ENCODE assay signal across 19 cellular contexts in the genomic region with DNA sequence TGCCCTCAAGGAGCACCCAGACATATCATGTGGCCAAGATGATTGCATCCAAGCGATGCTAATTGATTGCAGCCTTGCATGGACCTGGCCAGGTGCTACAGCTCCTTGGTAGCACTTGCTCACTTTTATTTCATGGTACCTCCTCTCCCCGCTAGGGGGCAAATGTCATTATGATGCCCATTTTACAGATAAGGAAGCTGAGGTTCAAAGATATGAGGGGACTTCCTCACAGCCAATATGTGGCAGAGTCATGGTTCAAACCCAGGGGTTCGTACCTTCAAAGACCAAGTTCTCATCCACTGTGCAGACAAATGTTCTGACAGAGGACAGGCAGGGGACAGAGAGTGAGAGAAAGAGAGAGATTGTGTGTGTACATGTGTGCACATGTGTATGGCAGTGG. TPM values are rescaled to one million over a fixed set of nuclear protein-coding genes. Genes with fewer than 3 reads are reported as not detected.
DNase-seq lines count a peak whose midpoint lies in the region; ATAC-seq and TF ChIP-seq lines count a peak whose summit lies in the region.
"Had no signal": no experiment of that assay in that cellular context is flagged by ENCODE, and none has a peak within 500 bp of the region (broad histone marks: within the 10 kb centered on the region; RNA-seq: fewer than 3 reads in every experiment).

No MANE protein-coding gene starts in this region.

- no peak overlapping the region for H3K14ac ChIP-seq in H9 (ENCODE audit: insufficient read depth, low read length)

- no peaks in the 10 kb centered on the region for H3K9me3 Mint-ChIP-seq in stimulated activated naive CD8-positive, alpha-beta T cell treated with anti-CD3 and anti-CD28 coated beads, Interleukin-15, Interleukin-2, amounts not matched to agents 100 ng/mL and 50 ng/mL, for 24 hours
- H3K9me3 Mint-ChIP-seq in H9, result no peaks in the 10 kb centered on the region; a peak in 1 of 5 replicates
- no peaks in the 10 kb centered on the region for H3K9me3 Mint-ChIP-seq in CD4-positive, alpha-beta T cell

- H3K27me3 ChIP-seq in H9 (ENCODE audit: insufficient read depth, low read length) (no peaks in the 10 kb centered on the region), Panc1 (ENCODE audit: control insufficient read depth, insufficient read depth, low read length) (no peaks in the 10 kb centered on the region)
- H3K27me3 ChIP-seq in CD4-positive, alpha-beta T cell (ENCODE audit: control insufficient read depth, insufficient read depth, low read length), result no peaks in the 10 kb centered on the region

- CTCF ChIA-PET in Panc1 (lab: Charles Lee), result no interaction called here
- CTCF ChIA-PET in CD4-positive, alpha-beta T cell (lab: Charles Lee), result no interaction called here

- no peak overlapping the region for H2AK5ac ChIP-seq in H9 (ENCODE audit: insufficient read length, low read length)

- H3K23me2 ChIP-seq in H9 (ENCODE audit: insufficient read length, low read depth, low read length, poor library complexity, severe bottlenecking), result no peaks in the 10 kb centered on the region

- H3K4me2 ChIP-seq in H9 (ENCODE audit: insufficient read depth, insufficient read length, low read length), result no peak overlapping the region

- H2BK5ac ChIP-seq in H9 (ENCODE audit: insufficient read length, low read length), result no peak overlapping the region

- no peaks in the 10 kb centered on the region for H3K79me1 ChIP-seq in H9 (ENCODE audit: insufficient read depth, low read depth, low read length, poor library complexity, severe bottlenecking)

- in situ Hi-C loops in Panc1 (cut with HindIII; ENCODE audit: low pct_unique_long_range_greater_than_20kb, low sequenced_read_pairs), result no loop called here

- no peak overlapping the region for H3K4me3 ChIP-seq in Panc1 (ENCODE audit: low read depth in 2 of 2, low read length in 2 of 2)
- H3K4me3 ChIP-seq: left ventricle myocardium inferior had no signal

- H3K4me3 Mint-ChIP-seq in stimulated activated naive CD8-positive, alpha-beta T cell treated with anti-CD3 and anti-CD28 coated beads, Interleukin-15, Interleukin-2, amounts not matched to agents 100 ng/mL and 50 ng/mL, for 24 hours, result no peak overlapping the region
- no peak overlapping the region for H3K4me3 Mint-ChIP-seq in H9
- H3K4me3 Mint-ChIP-seq in CD4-positive, alpha-beta T cell, result no peak overlapping the region
- H3K4me3 Mint-ChIP-seq: activated CD8-positive, alpha-beta T cell treated with anti-CD3 and anti-CD28 coated beads, Interleukin-2, amount 10 ng/mL, durations not matched to agents 7 days and 5 days had no signal

- no peak overlapping the region for H2BK20ac ChIP-seq in H9 (ENCODE audit: low read depth, low read length, poor library complexity, severe bottlenecking)

- no peak overlapping the region for H2AFZ ChIP-seq in H9 (ENCODE audit: low read length)

- H3K36me3 Mint-ChIP-seq in stimulated activated naive CD8-positive, alpha-beta T cell treated with anti-CD3 and anti-CD28 coated beads, Interleukin-15, Interleukin-2, amounts not matched to agents 100 ng/mL and 50 ng/mL, for 24 hours (ENCODE audit: low read depth), result no peaks in the 10 kb centered on the region
- H3K36me3 Mint-ChIP-seq in H9 (ENCODE audit: insufficient read depth in 1 of 3, low read depth in 3 of 3), result no peaks in the 10 kb centered on the region; a peak in 1 of 7 replicates
- no peaks in the 10 kb centered on the region for H3K36me3 Mint-ChIP-seq in CD4-positive, alpha-beta T cell (ENCODE audit: low read depth)

- H2BK120ac ChIP-seq in H9 (ENCODE audit: low read depth, low read length, poor library complexity, severe bottlenecking), result no peak overlapping the region

- H4K91ac ChIP-seq in H9 (ENCODE audit: insufficient read length, low read depth, low read length), result no peak overlapping the region

- H3T11ph ChIP-seq in H9 (ENCODE audit: low read length), result no peak overlapping the region

- H3K27ac ChIP-seq in H9 (ENCODE audit: insufficient read length, low read depth, low read length), result no peak overlapping the region
- H3K27ac ChIP-seq in Panc1 (ENCODE audit: low read length), result no peak overlapping the region
- H3K27ac ChIP-seq in CD4-positive, alpha-beta T cell (ENCODE audit: low read depth, low read length), result no peak overlapping the region
- H3K27ac ChIP-seq: left ventricle myocardium inferior had no signal

- H3K9ac ChIP-seq in H9 (ENCODE audit: extremely low read depth, insufficient read length, low read length), result no peak overlapping the region

- intact Hi-C loops in Panc1 (cut with micrococcal nuclease; ENCODE audit: unreplicated experiment), result no loop called here
- intact Hi-C loops in left colon (cut with DNase I, micrococcal nuclease), result no loop called here
- intact Hi-C loops in CD4-positive, alpha-beta T cell (cut with DNase I, micrococcal nuclease), result no loop called here

- no peaks in the 10 kb centered on the region for H4K20me1 ChIP-seq in H9 (ENCODE audit: control insufficient read depth, insufficient read depth, insufficient read length)

- WGBS in H9 (ENCODE audit: extremely low coverage, insufficient read length, low lambda C conversion rate), result no CpG with 5 or more reads among the region's 3 CpGs

- no peak for ATAC-seq in stimulated activated naive CD8-positive, alpha-beta T cell treated with anti-CD3 and anti-CD28 coated beads, Interleukin-15, Interleukin-2, amounts not matched to agents 100 U/mL and 50 U/mL, for 24 hours
- ATAC-seq in Panc1 (no peak), left colon (no peak)
- ATAC-seq in CD4-positive, alpha-beta T cell (ENCODE audit: poor library complexity), result no peak
- ATAC-seq: activated CD8-positive, alpha-beta T cell treated with anti-CD3 and anti-CD28 coated beads, Interleukin-2, amount 10 ng/mL, durations not matched to agents 7 days and 5 days had no signal

- DNase-seq in stimulated activated naive CD8-positive, alpha-beta T cell treated with anti-CD3 and anti-CD28 coated beads, Interleukin-15, Interleukin-2, amounts not matched to agents 100 U/mL and 50 U/mL, for 24 hours, result no peak
- no peak for DNase-seq in H9
- no peak for DNase-seq in Panc1 (ENCODE audit: low read depth, low spot score)
- no peak for DNase-seq in left colon
- DNase-seq in CD4-positive, alpha-beta T cell, result no peak
- DNase-seq in NCI-H2107 treated with DMSO at 0.1 percent for 48 hours (lab: John Stamatoyannopoulos, UW; ENCODE audit: unreplicated experiment), result no peak
- no peak for DNase-seq in SKM-1 treated with dmso at 0.1 percent for 144 hours (lab: John Stamatoyannopoulos, UW; ENCODE audit: unreplicated experiment)
- DNase-seq: activated CD8-positive, alpha-beta T cell treated with anti-CD3 and anti-CD28 coated beads, Interleukin-2, amount 10 ng/mL, durations not matched to agents 7 days and 5 days; anterior cingulate cortex; foreskin melanocyte; H7; left ventricle myocardium inferior; MV-4-11; posterior cingulate gyrus; SIG-M5; stimulated activated CD4-positive, alpha-beta T cell treated with anti-CD3 and anti-CD28 coated beads, Interleukin-12 subunit alpha, Interleukin-12 subunit beta, amount 100 ng/mL, for 4 hours; stimulated activated naive CD4-positive, alpha-beta T cell treated with Interleukin-2 at 50 U/mL for 16 hours had no signal

- no peak overlapping the region for H3K18ac ChIP-seq in H9 (ENCODE audit: insufficient read length, low read depth, low read length)

- H2BK12ac ChIP-seq in H9 (ENCODE audit: insufficient read length, low read depth, low read length), result no peak overlapping the region

- H3K27ac Mint-ChIP-seq in stimulated activated naive CD8-positive, alpha-beta T cell treated with anti-CD3 and anti-CD28 coated beads, Interleukin-15, Interleukin-2, amounts not matched to agents 100 ng/mL and 50 ng/mL, for 24 hours, result peak overlapping the region; percentile 32
- no peak overlapping the region; a peak in 1 of 7 replicates for H3K27ac Mint-ChIP-seq in H9
- no peak overlapping the region for H3K27ac Mint-ChIP-seq in CD4-positive, alpha-beta T cell
- H3K27ac Mint-ChIP-seq: activated CD8-positive, alpha-beta T cell treated with anti-CD3 and anti-CD28 coated beads, Interleukin-2, amount 10 ng/mL, durations not matched to agents 7 days and 5 days had no signal

- no peak overlapping the region for H4K8ac ChIP-seq in H9 (replicated peaks; ENCODE audit: insufficient read length, low read depth, low read length)

- no peak overlapping the region for H3K4ac ChIP-seq in H9 (ENCODE audit: low read depth, low read length)

- H3K4me1 ChIP-seq in H9 (ENCODE audit: insufficient read depth, low read length) (peaks cover 3% of the 10 kb centered on the region), Panc1 (ENCODE audit: control insufficient read depth, insufficient read depth, low read length) (no peaks in the 10 kb centered on the region)
- H3K4me1 ChIP-seq: left ventricle myocardium inferior had no signal

- no peaks in the 10 kb centered on the region for H3K36me3 ChIP-seq in Panc1 (ENCODE audit: control insufficient read depth, insufficient read depth, low read length)
- H3K36me3 ChIP-seq: left ventricle myocardium inferior had no signal

- no peak overlapping the region for H3K56ac ChIP-seq in H9 (ENCODE audit: insufficient read length, low read depth, low read length)

- TF ChIP-seq CTCF in H9 (conservative IDR thresholded peaks at IDR 0.05) (peak; percentile 49; the same call in 2 of the 3 replicates), Panc1 (IDR thresholded peaks at IDR 0.05) (peak; percentile 63)
- TF ChIP-seq CTCF in CD4-positive, alpha-beta T cell (IDR thresholded peaks at IDR 0.05), result no peak

- POLR2A ChIA-PET in Panc1 (lab: Charles Lee), result no interaction called here
- POLR2A ChIA-PET in CD4-positive, alpha-beta T cell (lab: Charles Lee), result no interaction called here

- BruUV-seq in Panc1 (replicated peaks; lab: Mats Ljungman, UMichigan), result no TSS peak

- H3K9me3 ChIP-seq in H9 (ENCODE audit: control insufficient read depth, low read depth, low read length) (no peaks in the 10 kb centered on the region), Panc1 (ENCODE audit: control insufficient read depth, insufficient read depth, low read depth, low read length) (no peaks in the 10 kb centered on the region)
- no peaks in the 10 kb centered on the region for H3K9me3 ChIP-seq in CD4-positive, alpha-beta T cell (ENCODE audit: control insufficient read depth, low read length)
- H3K9me3 ChIP-seq: left ventricle myocardium inferior had no signal

- H2BK15ac ChIP-seq in H9 (ENCODE audit: low read depth, low read length), result no peak overlapping the region

- no peaks in the 10 kb centered on the region for H3K27me3 Mint-ChIP-seq in stimulated activated naive CD8-positive, alpha-beta T cell treated with anti-CD3 and anti-CD28 coated beads, Interleukin-15, Interleukin-2, amounts not matched to agents 100 ng/mL and 50 ng/mL, for 24 hours
- no peaks in the 10 kb centered on the region; the same call in 1 of the 2 replicates for H3K27me3 Mint-ChIP-seq in H9 (ENCODE audit: low read depth)
- H3K27me3 Mint-ChIP-seq in CD4-positive, alpha-beta T cell, result no peaks in the 10 kb centered on the region

- H3K79me2 ChIP-seq in H9 (ENCODE audit: insufficient read depth, low read length), result no peaks in the 10 kb centered on the region

- H3K4me1 Mint-ChIP-seq in stimulated activated naive CD8-positive, alpha-beta T cell treated with anti-CD3 and anti-CD28 coated beads, Interleukin-15, Interleukin-2, amounts not matched to agents 100 ng/mL and 50 ng/mL, for 24 hours (ENCODE audit: low read depth), result peaks cover 2% of the 10 kb centered on the region
- H3K4me1 Mint-ChIP-seq in H9, result peaks cover 51% of the 10 kb centered on the region in 2 experiments
- peaks cover 1% of the 10 kb centered on the region for H3K4me1 Mint-ChIP-seq in CD4-positive, alpha-beta T cell (ENCODE audit: low read depth)

- no peak overlapping the region for H4K5ac ChIP-seq in H9 (ENCODE audit: insufficient read length, low read depth, low read length)

- no peak overlapping the region for H3K23ac ChIP-seq in H9 (ENCODE audit: insufficient read length, low read depth, low read length)

RNA-seq across cellular contexts. Expression of gene KCNMB1, which starts 21.9 kb away (rescaled TPM):
- 0.22 and 0.28 TPM in 2 replicates for total RNA-seq in H9 (2021)
- not detected for total RNA-seq in Panc1 (2021; ENCODE audit: unreplicated experiment)
- polyA plus RNA-seq in Panc1 (2012; ENCODE audit: insufficient read length), result not detected
- total RNA-seq in left colon, result 1 to 10 TPM in 1 of 2 donors, under 1 TPM in 1; 0.55 to 6.9 TPM
- under 1 TPM; 0.06 to 0.11 TPM for total RNA-seq in CD4-positive, alpha-beta T cell
- total RNA-seq: activated CD8-positive, alpha-beta T cell treated with anti-CD3 and anti-CD28 coated beads, Interleukin-2, amount 10 ng/mL, durations not matched to agents 7 days and 5 days; myocyte had no signal
